Comparison of ENCODE assay signal across 9 cellular contexts in the genomic region with DNA sequence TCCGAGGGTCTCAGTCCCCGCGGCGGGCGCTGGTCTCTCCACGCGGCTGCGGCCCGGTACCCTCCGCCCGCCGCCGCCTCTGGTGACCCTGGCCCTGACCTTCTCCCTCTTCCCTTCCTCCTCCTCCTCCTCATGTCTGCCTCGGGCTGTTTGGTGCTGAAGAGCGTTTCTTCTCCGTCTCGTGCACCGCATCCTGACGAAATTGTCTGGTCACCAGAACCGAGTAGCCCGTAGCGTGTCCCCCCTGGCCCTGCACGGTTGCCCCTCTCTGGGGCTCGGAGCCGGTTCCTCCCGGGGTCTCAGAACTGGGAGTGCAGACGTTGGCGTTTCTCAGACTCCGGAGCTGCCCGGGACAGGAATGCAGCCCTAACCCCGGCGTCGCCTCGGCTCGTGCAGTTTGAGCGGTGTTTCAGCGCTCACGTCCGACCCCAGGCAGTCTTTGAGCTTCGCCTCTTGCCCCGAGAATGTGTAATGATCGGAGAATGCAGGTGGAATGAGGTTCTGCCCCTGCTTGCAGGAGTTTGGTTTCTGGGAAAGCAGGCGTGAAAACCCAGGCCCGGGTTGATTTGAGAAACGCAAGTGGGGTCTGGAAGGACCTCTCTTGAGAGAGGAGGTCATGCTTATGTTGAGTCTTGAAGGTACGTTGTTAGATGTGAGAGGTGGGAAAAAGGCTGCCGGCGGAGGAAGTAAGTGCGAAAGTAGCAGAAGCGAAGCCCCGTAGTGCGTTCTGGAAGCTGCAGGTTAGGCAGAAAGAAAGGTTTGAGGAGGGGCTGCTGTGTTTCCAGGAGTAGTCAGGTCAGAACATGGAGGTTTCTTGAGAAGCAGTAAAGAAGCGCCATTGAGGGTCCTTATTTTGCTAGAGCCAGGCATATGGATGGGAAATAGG. TPM values are rescaled to one million over a fixed set of nuclear protein-coding genes. Genes with fewer than 3 reads are reported as not detected.
DNase-seq lines count a peak whose midpoint lies in the region; ATAC-seq, FAIRE-seq and TF ChIP-seq lines count a peak whose summit lies in the region.
"Had no signal": no experiment of that assay in that cellular context is flagged by ENCODE, and none has a peak within 500 bp of the region (broad histone marks: within the 10 kb centered on the region; RNA-seq: fewer than 3 reads in every experiment).

No MANE protein-coding gene starts in this region.

- CTCF ChIA-PET in activated CD4-positive, alpha-beta memory T cell treated with anti-CD3 and anti-CD28 coated beads for 36 hours (lab: Charles Lee) = interaction anchor here (0.7 to 2.9 kb wide), 10 partner anchors 17 to 317 kb away, joined by 3 to 11 read pairs (median 7); a partner anchor contains a TSS

- peak overlapping the region; percentile 96 for H3K4ac ChIP-seq in trophoblast cell (ENCODE audit: low read depth, low read length)

- H3K27ac ChIP-seq in trophoblast cell (ENCODE audit: low read depth, low read length) = peak overlapping the region; percentile 83

- no peaks in the 10 kb centered on the region for H3K36me3 ChIP-seq in trophoblast cell (ENCODE audit: control insufficient read depth in 1 of 2, insufficient read depth in 2 of 2, low read length in 2 of 2)

- H2BK12ac ChIP-seq in trophoblast cell (ENCODE audit: low read length) = no peak overlapping the region

- peak overlapping the region; percentile 94 for H3K4me2 ChIP-seq in trophoblast cell (ENCODE audit: low read length)

- POLR2A ChIA-PET in activated CD4-positive, alpha-beta memory T cell treated with anti-CD3 and anti-CD28 coated beads for 36 hours (lab: Charles Lee) = interaction anchor here (1.4 to 1.5 kb wide), 2 partner anchors 36 to 59 kb away, joined by 4 to 5 read pairs; no protein-coding TSS in a partner anchor

- peaks cover 5% of the 10 kb centered on the region for H3K79me1 ChIP-seq in trophoblast cell (ENCODE audit: low read length)

- peak overlapping the region; percentile 94 for H2AFZ ChIP-seq in trophoblast cell (ENCODE audit: insufficient read depth, low read length, poor library complexity)

- no peaks in the 10 kb centered on the region for H3K27me3 ChIP-seq in trophoblast cell (ENCODE audit: insufficient read depth, low read length)

- no peak for TF ChIP-seq CTCF in foreskin fibroblast (IDR thresholded peaks at IDR 0.05; ENCODE audit: low read depth, low read length)

- peak; percentile 1 for ATAC-seq in HG03521 (IDR thresholded peaks at IDR 0.05; ENCODE audit: unreplicated experiment)
- no peak for ATAC-seq in HG02970 (IDR thresholded peaks at IDR 0.05; ENCODE audit: low FRiP score, unreplicated experiment)
- ATAC-seq in HG03039 (IDR thresholded peaks at IDR 0.05; ENCODE audit: unreplicated experiment) = no peak

- intact Hi-C loops in activated CD4-positive, alpha-beta memory T cell treated with anti-CD3 and anti-CD28 coated beads for 36 hours (cut with micrococcal nuclease) = loop anchor here (2.0 to 5.0 kb wide), 3 partner anchors 113 to 313 kb away; a partner anchor contains a TSS

- peak overlapping the region; percentile 92 for H3K14ac ChIP-seq in trophoblast cell (ENCODE audit: low read length)

- H3K9ac ChIP-seq in trophoblast cell (ENCODE audit: low read length) = peak overlapping the region; percentile 98

- H2BK5ac ChIP-seq in trophoblast cell (ENCODE audit: low read depth, low read length, poor library complexity) = peak overlapping the region; percentile 90

- H3K27ac Mint-ChIP-seq in activated CD4-positive, alpha-beta memory T cell treated with anti-CD3 and anti-CD28 coated beads for 36 hours = peak overlapping the region; percentile 83

- H4K8ac ChIP-seq in trophoblast cell (ENCODE audit: low read depth, low read length) = peak overlapping the region; percentile 87

- H2AK5ac ChIP-seq in trophoblast cell (ENCODE audit: low read length) = peak overlapping the region; percentile 18

- H2BK120ac ChIP-seq in trophoblast cell (ENCODE audit: insufficient read depth, low read length, poor library complexity) = peak overlapping the region; percentile 74

- no peak overlapping the region for H3K23ac ChIP-seq in trophoblast cell (ENCODE audit: low read length)

- H3K9me3 ChIP-seq in trophoblast cell (ENCODE audit: insufficient read depth, low read depth, low read length) = no peaks in the 10 kb centered on the region

- H3K4me3 Mint-ChIP-seq in activated CD4-positive, alpha-beta memory T cell treated with anti-CD3 and anti-CD28 coated beads for 36 hours = peak overlapping the region; percentile 90

- H3K4me1 Mint-ChIP-seq in activated CD4-positive, alpha-beta memory T cell treated with anti-CD3 and anti-CD28 coated beads for 36 hours (ENCODE audit: low read depth) = peaks cover 73% of the 10 kb centered on the region

- no CpG with 5 or more reads among the region's 53 CpGs for WGBS in trophoblast cell (ENCODE audit: extremely low coverage, insufficient coverage, insufficient read length)

- H3K18ac ChIP-seq in trophoblast cell (ENCODE audit: low read length) = peak overlapping the region; percentile 81

- peaks cover 0 to 12% of the 10 kb centered on the region in 2 experiments for H3K4me1 ChIP-seq in trophoblast cell (ENCODE audit: control insufficient read depth in 1 of 2, insufficient read depth in 2 of 2, low read length in 2 of 2)

- H3K4me3 ChIP-seq in foreskin fibroblast (ENCODE audit: low read depth in 1 of 2, low read length in 2 of 2) (peak overlapping the region; percentile 64 to 98), trophoblast cell (ENCODE audit: low read depth, low read length) (peak overlapping the region; percentile 93)

- H3K79me2 ChIP-seq in trophoblast cell (ENCODE audit: control insufficient read depth, insufficient read depth, low read length, poor library complexity) = peaks cover 11% of the 10 kb centered on the region

- H4K12ac ChIP-seq in trophoblast cell (ENCODE audit: low read depth, low read length) = peak overlapping the region; percentile 88

- H3K9me3 Mint-ChIP-seq in activated CD4-positive, alpha-beta memory T cell treated with anti-CD3 and anti-CD28 coated beads for 36 hours = no peaks in the 10 kb centered on the region

- H3K36me3 Mint-ChIP-seq in activated CD4-positive, alpha-beta memory T cell treated with anti-CD3 and anti-CD28 coated beads for 36 hours = peaks cover 14% of the 10 kb centered on the region

- peak; percentile 26 for FAIRE-seq in GM18507 (lab: Jason Lieb, UNC)

- peak overlapping the region; percentile 85 for H4K91ac ChIP-seq in trophoblast cell (ENCODE audit: low read depth, low read length)

- H3K27me3 Mint-ChIP-seq in activated CD4-positive, alpha-beta memory T cell treated with anti-CD3 and anti-CD28 coated beads for 36 hours = no peaks in the 10 kb centered on the region

- DNase-seq in AG08396 (ENCODE audit: low spot score) (peak; percentile 40), GM18507 (ENCODE audit: extremely low spot score, insufficient read length, low read depth) (no peak), foreskin fibroblast (peak in 1 of 2 donors; percentile 50), trophoblast cell (peak; percentile 81 to 85)
- DNase-seq in activated CD4-positive, alpha-beta memory T cell treated with anti-CD3 and anti-CD28 coated beads for 36 hours = peak; percentile 36

RNA-seq across cellular contexts. Expression of a gene that starts 0.7 kb away (rescaled TPM):
- 100 to 1,000 TPM; 151 to 155 TPM for total RNA-seq in activated CD4-positive, alpha-beta memory T cell treated with anti-CD3 and anti-CD28 coated beads for 36 hours
- polyA plus RNA-seq in trophoblast cell (2013) = 106 and 108 TPM in 2 replicates

RNA-seq across cellular contexts. Expression of a gene that starts 27.4 kb away (rescaled TPM):
- 100 to 1,000 TPM; 961 to 988 TPM for total RNA-seq in activated CD4-positive, alpha-beta memory T cell treated with anti-CD3 and anti-CD28 coated beads for 36 hours
- not detected in 2 replicates for polyA plus RNA-seq in trophoblast cell (2013)
- total RNA-seq: HT1080 had no signal
